Comparison of ENCODE assay signal across 18 cellular contexts in genomic region chr16:57355898-57356414, GRCh38. TPM values are rescaled to one million over a fixed set of nuclear protein-coding genes. Genes with fewer than 3 reads are reported as not detected.
DNase-seq lines count a peak whose midpoint lies in the region; ATAC-seq, FAIRE-seq and TF ChIP-seq lines count a peak whose summit lies in the region.
"Had no signal": no experiment of that assay in that cellular context is flagged by ENCODE, and none has a peak within 500 bp of the region (broad histone marks: within the 10 kb centered on the region; RNA-seq: fewer than 3 reads in every experiment).

No MANE protein-coding gene starts in this region.

- no peaks in the 10 kb centered on the region for H3K27me3 Mint-ChIP-seq in stimulated activated memory B cell treated with anti-CD40 and anti-IgM and Interleukin-4, amounts not matched to agents 10 μg/mL and 1 μg/mL and 100 μg/mL, for 72 hours
- H3K27me3 Mint-ChIP-seq in activated T-helper 1 cell treated with anti-CD3 and anti-CD28 coated beads, Interleukin-12 subunit alpha, Interleukin-12 subunit beta, Interleukin-2, Interleukin-4 antibody, amounts not matched to agents 30 ng/mL and 10 ng/mL and 1 ng/mL, durations not matched to agents 14 hours and 24 hours and 36 hours (ENCODE audit: insufficient read depth) = peaks cover 6% of the 10 kb centered on the region

- no peak overlapping the region for H3K4me3 Mint-ChIP-seq in stimulated activated memory B cell treated with anti-CD40 and anti-IgM and Interleukin-4, amounts not matched to agents 10 μg/mL and 1 μg/mL and 100 μg/mL, for 72 hours
- H3K4me3 Mint-ChIP-seq in activated T-helper 1 cell treated with anti-CD3 and anti-CD28 coated beads, Interleukin-12 subunit alpha, Interleukin-12 subunit beta, Interleukin-2, Interleukin-4 antibody, amounts not matched to agents 30 ng/mL and 10 ng/mL and 1 ng/mL, durations not matched to agents 14 hours and 24 hours and 36 hours = no peak overlapping the region
- H3K4me3 Mint-ChIP-seq: CD8-positive, alpha-beta memory T cell had no signal

- TF ChIP-seq CTCF in K562 (IDR thresholded peaks at IDR 0.05 in 2 of 3, conservative IDR thresholded peaks at IDR 0.05 in 1 of 3; ENCODE audit: insufficient read depth in 2 of 3, low read depth in 1 of 3, low read length in 3 of 3) (no peak), tibial nerve (IDR thresholded peaks at IDR 0.05) (no peak)

- intact Hi-C loops in K562 (cut with micrococcal nuclease) = no loop called here
- intact Hi-C loops in activated T-helper 1 cell treated with anti-CD3 and anti-CD28 coated beads, Interleukin-12 subunit alpha, Interleukin-12 subunit beta, Interleukin-2, Interleukin-4 antibody, amounts not matched to agents 30 ng/mL and 10 ng/mL and 1 ng/mL, durations not matched to agents 14 hours and 24 hours and 36 hours (cut with micrococcal nuclease) = no loop called here

- H3K4me1 ChIP-seq in K562 (replicated peaks in 1 of 2; ENCODE audit: control insufficient read depth in 2 of 2, insufficient read depth in 2 of 2, low read length in 2 of 2) (peaks cover 0 to 4% of the 10 kb centered on the region in 2 experiments; a peak in 1 of 5 replicates), tibial nerve (peaks cover 0 to 4% (median 0%) of the 10 kb centered on the region in 4 donors)
- H3K4me1 ChIP-seq: Caco-2, HAP-1 had no signal

- H3K9me3 ChIP-seq in K562 (replicated peaks; ENCODE audit: control insufficient read depth, insufficient read depth, low read depth, low read length) = no peaks in the 10 kb centered on the region
- H3K9me3 ChIP-seq in tibial nerve = no peaks in the 10 kb centered on the region
- H3K9me3 ChIP-seq: BLaER1, Caco-2, HAP-1 had no signal

- H3K27ac ChIP-seq in K562 (ENCODE audit: extremely low read depth, low read depth, low read length) (no peak overlapping the region), tibial nerve (no peak overlapping the region)
- H3K27ac ChIP-seq: BLaER1 had no signal

- TF ChIP-seq POLR2A in K562 (conservative IDR thresholded peaks at IDR 0.05) (no peak), tibial nerve (IDR thresholded peaks at IDR 0.05) (no peak)

- FAIRE-seq in K562 (lab: Jason Lieb, UNC) = no peak

- CTCF ChIA-PET in K562 (lab: Yijun Ruan, JAX; ENCODE audit: low intra/inter-chr PET ratio) = no interaction called here

- no peak for TF ChIP-seq RAD21 in K562 (CRISPR knock-in tag; conservative IDR thresholded peaks at IDR 0.05 in 1 of 2, IDR thresholded peaks at IDR 0.05 in 1 of 2)

- no peaks in the 10 kb centered on the region for H3K36me3 ChIP-seq in K562 (ENCODE audit: control insufficient read depth, insufficient read depth, low read length)
- no peaks in the 10 kb centered on the region for H3K36me3 ChIP-seq in tibial nerve
- H3K36me3 ChIP-seq: BLaER1, HAP-1 had no signal

- no TSS peak for BruUV-seq in K562 (replicated peaks; lab: Mats Ljungman, UMichigan)

- H3K27me3 ChIP-seq in K562 (ENCODE audit: control insufficient read depth in 2 of 2, insufficient read depth in 2 of 2, low read length in 2 of 2) = peaks cover 8 to 33% of the 10 kb centered on the region in 2 experiments; a peak in 4 of 5 replicates
- no peaks in the 10 kb centered on the region for H3K27me3 ChIP-seq in tibial nerve
- H3K27me3 ChIP-seq: BLaER1 had no signal

- H3K36me3 Mint-ChIP-seq in stimulated activated memory B cell treated with anti-CD40 and anti-IgM and Interleukin-4, amounts not matched to agents 10 μg/mL and 1 μg/mL and 100 μg/mL, for 72 hours = peaks cover 24% of the 10 kb centered on the region
- H3K36me3 Mint-ChIP-seq in activated T-helper 1 cell treated with anti-CD3 and anti-CD28 coated beads, Interleukin-12 subunit alpha, Interleukin-12 subunit beta, Interleukin-2, Interleukin-4 antibody, amounts not matched to agents 30 ng/mL and 10 ng/mL and 1 ng/mL, durations not matched to agents 14 hours and 24 hours and 36 hours (ENCODE audit: low read depth) = no peaks in the 10 kb centered on the region
- H3K36me3 Mint-ChIP-seq: CD8-positive, alpha-beta memory T cell had no signal

- H3K4me3 ChIP-seq in K562 = no peak overlapping the region
- no peak overlapping the region for H3K4me3 ChIP-seq in tibial nerve
- H3K4me3 ChIP-seq: BLaER1, HAP-1 had no signal

- H4K20me1 ChIP-seq in K562 (replicated peaks; ENCODE audit: control insufficient read depth, insufficient read depth, low read length) = 0 out of 2 replicates have a peak, but pooled peaks cover 2% of the 10 kb centered on the region
- H4K20me1 ChIP-seq: BLaER1 had no signal

- no peak overlapping the region for H2AFZ ChIP-seq in K562 (ENCODE audit: low read depth, low read length)

- peak; percentile 21 for DNase-seq in activated effector memory CD4-positive, alpha-beta T cell treated with anti-CD3 and anti-CD28 coated beads, Interleukin-2, amount 50 U/mL, for 16 hours
- no peak for DNase-seq in activated effector memory CD4-positive, alpha-beta T cell treated with Interleukin-2 at 50 U/mL for 16 hours
- no peak for DNase-seq in K562 (ENCODE audit: extremely low read depth in 1 of 4, low spot score in 3 of 4)
- peak; percentile 60 for DNase-seq in mesenteric fat pad (ENCODE audit: low spot score)
- no peak for DNase-seq in activated T-cell treated with anti-CD3 and anti-CD28 coated beads for 4 hours
- no peak for DNase-seq in activated T-helper 1 cell treated with anti-CD3 and anti-CD28 coated beads, Interleukin-12 subunit alpha, Interleukin-12 subunit beta, Interleukin-2, Interleukin-4 antibody, amounts not matched to agents 30 ng/mL and 10 ng/mL and 1 ng/mL, durations not matched to agents 14 hours and 24 hours and 36 hours (ENCODE audit: low spot score)
- no peak for DNase-seq in tibial nerve (ENCODE audit: low spot score in 2 of 2)
- DNase-seq: 8988T; AML-193; Caco-2; CD8-positive, alpha-beta memory T cell; DND-41; GF-D8; GOT3 had no signal

- POLR2A ChIA-PET in K562 (lab: Yijun Ruan, JAX) = interaction anchor here (0.6 kb wide), 1 partner anchor 51 kb away, joined by 3 read pairs; no protein-coding TSS in a partner anchor

- in situ Hi-C loops in K562 (cut with MboI) = no loop called here

- no peak overlapping the region for H3K4me2 ChIP-seq in K562 (ENCODE audit: insufficient read depth, low read length)
- H3K4me2 ChIP-seq: BLaER1 had no signal

- H3K9ac ChIP-seq in K562 (ENCODE audit: insufficient read depth in 1 of 2, low read depth in 2 of 2, low read length in 2 of 2) = no peak overlapping the region
- H3K9ac ChIP-seq: BLaER1 had no signal

- peaks cover 3% of the 10 kb centered on the region for H3K9me3 Mint-ChIP-seq in stimulated activated memory B cell treated with anti-CD40 and anti-IgM and Interleukin-4, amounts not matched to agents 10 μg/mL and 1 μg/mL and 100 μg/mL, for 72 hours
- no peaks in the 10 kb centered on the region for H3K9me3 Mint-ChIP-seq in activated T-helper 1 cell treated with anti-CD3 and anti-CD28 coated beads, Interleukin-12 subunit alpha, Interleukin-12 subunit beta, Interleukin-2, Interleukin-4 antibody, amounts not matched to agents 30 ng/mL and 10 ng/mL and 1 ng/mL, durations not matched to agents 14 hours and 24 hours and 36 hours

- 4% methylated on average over 5 of the region's 5 CpGs for WGBS in K562 (ENCODE audit: insufficient coverage, low coverage, missing lambda C conversion rate)
- WGBS in tibial nerve, 2 donors = 79 to 80% methylated on average over 5 of the region's 5 CpGs

- TF ChIP-seq EP300 in K562 (IDR thresholded peaks at IDR 0.05; ENCODE audit: low read length) (no peak), tibial nerve (IDR thresholded peaks at IDR 0.05) (no peak)

- H3K79me2 ChIP-seq in K562 (ENCODE audit: control insufficient read depth, insufficient read depth, low read length) = no peaks in the 10 kb centered on the region

- peak overlapping the region; percentile 94 for H3K27ac Mint-ChIP-seq in stimulated activated memory B cell treated with anti-CD40 and anti-IgM and Interleukin-4, amounts not matched to agents 10 μg/mL and 1 μg/mL and 100 μg/mL, for 72 hours
- H3K27ac Mint-ChIP-seq in activated T-helper 1 cell treated with anti-CD3 and anti-CD28 coated beads, Interleukin-12 subunit alpha, Interleukin-12 subunit beta, Interleukin-2, Interleukin-4 antibody, amounts not matched to agents 30 ng/mL and 10 ng/mL and 1 ng/mL, durations not matched to agents 14 hours and 24 hours and 36 hours = no peak overlapping the region
- H3K27ac Mint-ChIP-seq: CD8-positive, alpha-beta memory T cell had no signal

- H3K9me1 ChIP-seq in K562 (ENCODE audit: control insufficient read depth, insufficient read depth, low read length) = no peaks in the 10 kb centered on the region

- peaks cover 70% of the 10 kb centered on the region for H3K4me1 Mint-ChIP-seq in stimulated activated memory B cell treated with anti-CD40 and anti-IgM and Interleukin-4, amounts not matched to agents 10 μg/mL and 1 μg/mL and 100 μg/mL, for 72 hours
- peaks cover 11% of the 10 kb centered on the region for H3K4me1 Mint-ChIP-seq in activated T-helper 1 cell treated with anti-CD3 and anti-CD28 coated beads, Interleukin-12 subunit alpha, Interleukin-12 subunit beta, Interleukin-2, Interleukin-4 antibody, amounts not matched to agents 30 ng/mL and 10 ng/mL and 1 ng/mL, durations not matched to agents 14 hours and 24 hours and 36 hours (ENCODE audit: low read depth)
- H3K4me1 Mint-ChIP-seq: CD8-positive, alpha-beta memory T cell had no signal

- no peak for ATAC-seq in K562
- no peak for ATAC-seq in stimulated activated memory B cell treated with anti-CD40 and anti-IgM and Interleukin-4, amounts not matched to agents 10 μg/mL and 1 μg/mL and 100 μg/mL, for 72 hours

RNA-seq across cellular contexts. Expression of gene CCL22, which starts 2.6 kb away (rescaled TPM):
- total RNA-seq in K562 (2011; cell fraction: chromatin; rRNA removed; ENCODE audit: low replicate concordance) = not detected in 2 replicates
- total RNA-seq in K562 (2011; cell fraction: nucleolus; rRNA removed) = not detected in 2 replicates
- not detected in 2 replicates for total RNA-seq in K562 (2011; cell fraction: nucleoplasm; rRNA removed)
- total RNA-seq in K562 (2014; rRNA removed) = not detected in 2 replicates
- not detected in 2 replicates for total RNA-seq in K562 (2014; rRNA removed; fragmentation: Illumina TruSeq; extraction: Trizol)
- total RNA-seq in K562 (2015; rRNA removed; fragmentation: Illumina TruSeq; extraction: Trizol) = not detected in 2 replicates
- 0.29 and 0.60 TPM in 2 replicates for total RNA-seq in K562 (2021)
- polyA plus RNA-seq in K562 (2011; rRNA removed) = not detected in 2 replicates
- polyA plus RNA-seq in K562 (2011; cell fraction: cytosol; rRNA removed) = not detected in 2 replicates
- not detected in 2 replicates for polyA plus RNA-seq in K562 (2011; cell fraction: nucleus; rRNA removed)
- polyA plus RNA-seq in K562 (2012) = 0.04 and 0.06 TPM in 2 replicates
- polyA plus RNA-seq in K562 (2014; fragmentation: Illumina TruSeq; extraction: Trizol) = 0.10 TPM in 1 of 2 replicates, not detected in the other
- polyA plus RNA-seq in K562 (2014; fragmentation: Nextera tagmentation; extraction: Ambion mirVana) = under 1 TPM; 0.04 to 0.07 TPM
- 0.04 TPM in 1 of 2 replicates, not detected in the other for polyA plus RNA-seq in K562 (2014; rRNA removed)
- not detected in 2 replicates for polyA minus RNA-seq in K562 (2011; rRNA and poly(A)+ RNA removed)
- polyA minus RNA-seq in K562 (2011; cell fraction: cytosol; rRNA and poly(A)+ RNA removed) = not detected in 2 replicates
- polyA minus RNA-seq in K562 (2011; cell fraction: nucleus; rRNA and poly(A)+ RNA removed) = not detected in 2 replicates
- not detected for total RNA-seq in mesenteric fat pad
- 11.4 and 11.5 TPM in 2 replicates for total RNA-seq in activated T-helper 1 cell treated with anti-CD3 and anti-CD28 coated beads, Interleukin-12 subunit alpha, Interleukin-12 subunit beta, Interleukin-2, Interleukin-4 antibody, amounts not matched to agents 30 ng/mL and 10 ng/mL and 1 ng/mL, durations not matched to agents 14 hours and 24 hours and 36 hours
- total RNA-seq in tibial nerve = not detected
- total RNA-seq: HT1080 had no signal
- polyA plus RNA-seq: CD8-positive, alpha-beta memory T cell had no signal

RNA-seq across cellular contexts. Expression of gene CX3CL1, which starts 16.3 kb away (rescaled TPM):
- not detected in 2 replicates for total RNA-seq in K562 (2011; cell fraction: chromatin; rRNA removed; ENCODE audit: low replicate concordance)
- total RNA-seq in K562 (2011; cell fraction: nucleolus; rRNA removed) = not detected in 2 replicates
- total RNA-seq in K562 (2011; cell fraction: nucleoplasm; rRNA removed) = not detected in 2 replicates
- not detected in 2 replicates for total RNA-seq in K562 (2014; rRNA removed)
- not detected in 2 replicates for total RNA-seq in K562 (2014; rRNA removed; fragmentation: Illumina TruSeq; extraction: Trizol)
- total RNA-seq in K562 (2015; rRNA removed; fragmentation: Illumina TruSeq; extraction: Trizol) = not detected in 2 replicates
- total RNA-seq in K562 (2021) = 0.09 and 0.16 TPM in 2 replicates
- polyA plus RNA-seq in K562 (2011; rRNA removed) = not detected in 2 replicates
- not detected in 2 replicates for polyA plus RNA-seq in K562 (2011; cell fraction: cytosol; rRNA removed)
- polyA plus RNA-seq in K562 (2011; cell fraction: nucleus; rRNA removed) = not detected in 2 replicates
- not detected in 2 replicates for polyA plus RNA-seq in K562 (2012)
- not detected in 2 replicates for polyA plus RNA-seq in K562 (2014; fragmentation: Illumina TruSeq; extraction: Trizol)
- not detected for polyA plus RNA-seq in K562 (2014; fragmentation: Nextera tagmentation; extraction: Ambion mirVana)
- not detected in 2 replicates for polyA plus RNA-seq in K562 (2014; rRNA removed)
- polyA minus RNA-seq in K562 (2011; rRNA and poly(A)+ RNA removed) = not detected in 2 replicates
- not detected in 2 replicates for polyA minus RNA-seq in K562 (2011; cell fraction: cytosol; rRNA and poly(A)+ RNA removed)
- polyA minus RNA-seq in K562 (2011; cell fraction: nucleus; rRNA and poly(A)+ RNA removed) = not detected in 2 replicates
- total RNA-seq in mesenteric fat pad = 14.6 TPM
- not detected in 2 replicates for total RNA-seq in activated T-helper 1 cell treated with anti-CD3 and anti-CD28 coated beads, Interleukin-12 subunit alpha, Interleukin-12 subunit beta, Interleukin-2, Interleukin-4 antibody, amounts not matched to agents 30 ng/mL and 10 ng/mL and 1 ng/mL, durations not matched to agents 14 hours and 24 hours and 36 hours
- total RNA-seq in tibial nerve = 10 to 100 TPM in 3 of 4 donors, 1 to 10 TPM in 1; 8.7 to 18.4 (median 15.4) TPM
- total RNA-seq: Caco-2; CD8-positive, alpha-beta memory T cell had no signal
- polyA plus RNA-seq: CD8-positive, alpha-beta memory T cell had no signal

RNA-seq across cellular contexts. Expression of gene CCL17, which starts 48.6 kb away (rescaled TPM):
- total RNA-seq in K562 (2011; cell fraction: chromatin; rRNA removed; ENCODE audit: low replicate concordance) = not detected in 2 replicates
- total RNA-seq in K562 (2011; cell fraction: nucleolus; rRNA removed) = not detected in 2 replicates
- not detected in 2 replicates for total RNA-seq in K562 (2011; cell fraction: nucleoplasm; rRNA removed)
- total RNA-seq in K562 (2014; rRNA removed) = not detected in 2 replicates
- not detected in 2 replicates for total RNA-seq in K562 (2014; rRNA removed; fragmentation: Illumina TruSeq; extraction: Trizol)
- not detected in 2 replicates for total RNA-seq in K562 (2015; rRNA removed; fragmentation: Illumina TruSeq; extraction: Trizol)
- total RNA-seq in K562 (2021) = not detected in 2 replicates
- polyA plus RNA-seq in K562 (2011; rRNA removed) = not detected in 2 replicates
- not detected in 2 replicates for polyA plus RNA-seq in K562 (2011; cell fraction: cytosol; rRNA removed)
- not detected in 2 replicates for polyA plus RNA-seq in K562 (2011; cell fraction: nucleus; rRNA removed)
- polyA plus RNA-seq in K562 (2012) = not detected in 2 replicates
- polyA plus RNA-seq in K562 (2014; fragmentation: Illumina TruSeq; extraction: Trizol) = not detected in 2 replicates
- polyA plus RNA-seq in K562 (2014; fragmentation: Nextera tagmentation; extraction: Ambion mirVana) = not detected
- not detected in 2 replicates for polyA plus RNA-seq in K562 (2014; rRNA removed)
- not detected in 2 replicates for polyA minus RNA-seq in K562 (2011; rRNA and poly(A)+ RNA removed)
- not detected in 2 replicates for polyA minus RNA-seq in K562 (2011; cell fraction: cytosol; rRNA and poly(A)+ RNA removed)
- polyA minus RNA-seq in K562 (2011; cell fraction: nucleus; rRNA and poly(A)+ RNA removed) = not detected in 2 replicates
- total RNA-seq in mesenteric fat pad = not detected
- total RNA-seq in activated T-helper 1 cell treated with anti-CD3 and anti-CD28 coated beads, Interleukin-12 subunit alpha, Interleukin-12 subunit beta, Interleukin-2, Interleukin-4 antibody, amounts not matched to agents 30 ng/mL and 10 ng/mL and 1 ng/mL, durations not matched to agents 14 hours and 24 hours and 36 hours = 1.3 and 1.6 TPM in 2 replicates
- not detected for total RNA-seq in tibial nerve
- total RNA-seq: Caco-2, HT1080 had no signal
- polyA plus RNA-seq: CD8-positive, alpha-beta memory T cell had no signal

Comparison
In these comparisons a context has a peak if more than half of its experiments do, and no peak if none do; other contexts are left out.
1. DNase-seq: peak in activated effector memory CD4-positive, alpha-beta T cell treated with anti-CD3 and anti-CD28 coated beads, Interleukin-2, amount 50 U/mL, for 16 hours (single experiment) and mesenteric fat pad (single experiment); none in activated effector memory CD4-positive, alpha-beta T cell treated with Interleukin-2 at 50 U/mL for 16 hours (single experiment), K562 (0 of 4), activated T-cell treated with anti-CD3 and anti-CD28 coated beads for 4 hours (single experiment), activated T-helper 1 cell treated with anti-CD3 and anti-CD28 coated beads, Interleukin-12 subunit alpha, Interleukin-12 subunit beta, Interleukin-2, Interleukin-4 antibody, amounts not matched to agents 30 ng/mL and 10 ng/mL and 1 ng/mL, durations not matched to agents 14 hours and 24 hours and 36 hours (single experiment) and tibial nerve (0 of 2).